Comparison of ENCODE assay signal across 9 cellular contexts in the genomic region with DNA sequence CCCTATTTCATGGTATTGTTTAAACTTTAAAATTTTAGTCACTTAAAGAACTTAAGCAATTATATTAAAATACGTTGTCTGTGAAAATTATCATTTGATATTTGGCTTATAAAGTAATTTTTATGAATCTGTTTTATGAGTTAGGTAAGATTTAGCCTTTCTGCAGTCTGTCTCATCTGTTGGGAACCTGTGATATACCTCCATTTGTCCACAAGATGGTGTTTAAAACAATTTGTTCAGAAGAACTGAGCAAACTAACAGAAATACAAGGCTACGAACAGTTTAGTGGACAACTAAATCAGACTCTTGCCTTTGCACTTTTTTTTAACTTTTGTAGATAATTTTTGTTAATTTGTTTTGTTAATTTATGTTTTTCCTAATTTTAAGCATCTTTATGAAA.
DNase-seq lines count a peak whose midpoint lies in the region; ATAC-seq and TF ChIP-seq lines count a peak whose summit lies in the region.
"Had no signal": no experiment of that assay in that cellular context is flagged by ENCODE, and none has a peak within 500 bp of the region (broad histone marks: within the 10 kb centered on the region; RNA-seq: fewer than 3 reads in every experiment).

No MANE protein-coding gene starts in this region.

- H3K4me1 ChIP-seq in Loucy (ENCODE audit: insufficient read depth, low read length, poor library complexity, severe bottlenecking) (no peaks in the 10 kb centered on the region), gastroesophageal sphincter (no peaks in the 10 kb centered on the region)

- H3K4me1 Mint-ChIP-seq in progenitor cell of endocrine pancreas (ENCODE audit: low read depth) = peaks cover 3% of the 10 kb centered on the region

- H3K9me2 ChIP-seq in Loucy (replicated peaks; ENCODE audit: low read depth, low read length) = no peaks in the 10 kb centered on the region

- TF ChIP-seq CTCF in Loucy (conservative IDR thresholded peaks at IDR 0.05; ENCODE audit: low read length) (peak; percentile 58), cardiac fibroblast (IDR thresholded peaks at IDR 0.05; ENCODE audit: low read depth, low read length) (peak; percentile 21), progenitor cell of endocrine pancreas (IDR thresholded peaks at IDR 0.05; ENCODE audit: unreplicated experiment) (peak; percentile 60), gastroesophageal sphincter (IDR thresholded peaks at IDR 0.05) (peak in 1 of 4 experiments; percentile 7)

- H2AFZ ChIP-seq in Loucy (ENCODE audit: low read length) = no peak overlapping the region

- H3K27ac Mint-ChIP-seq in progenitor cell of endocrine pancreas = no peak overlapping the region
- H3K27ac Mint-ChIP-seq: activated T-helper 1 cell treated with anti-CD3 and anti-CD28 coated beads, Interleukin-12 subunit alpha, Interleukin-12 subunit beta, Interleukin-2, Interleukin-4 antibody, amounts not matched to agents 30 ng/mL and 10 ng/mL and 1 ng/mL, durations not matched to agents 14 hours and 24 hours and 36 hours had no signal

- no peak for ATAC-seq in gastroesophageal sphincter

- H3K4me2 ChIP-seq in Loucy (ENCODE audit: low read depth, low read length, poor library complexity, severe bottlenecking) = no peak overlapping the region

- no peaks in the 10 kb centered on the region for H3F3A ChIP-seq in Loucy (ENCODE audit: low read depth)

- H3K36me3 Mint-ChIP-seq in progenitor cell of endocrine pancreas (ENCODE audit: insufficient read depth) = no peaks in the 10 kb centered on the region

- H3K36me3 ChIP-seq in Loucy (ENCODE audit: insufficient read depth, low read length) (no peaks in the 10 kb centered on the region), gastroesophageal sphincter (no peaks in the 10 kb centered on the region)

- H3K9me3 ChIP-seq in Loucy (ENCODE audit: insufficient read depth, low read depth, low read length) = no peaks in the 10 kb centered on the region
- H3K9me3 ChIP-seq in gastroesophageal sphincter = no peaks in the 10 kb centered on the region

- H4K20me1 ChIP-seq in Loucy (ENCODE audit: insufficient read depth, low read length, poor library complexity, severe bottlenecking) = no peaks in the 10 kb centered on the region

- DNase-seq in NCI-H2171 treated with DMSO at 0.1 percent for 48 hours (lab: John Stamatoyannopoulos, UW) = peak; percentile 12
- DNase-seq in NCI-H2171 (lab: John Stamatoyannopoulos, UW) = no peak
- DNase-seq in cardiac fibroblast (ENCODE audit: low read depth in 2 of 2) = peak in 1 of 2 donors; percentile 28
- DNase-seq in progenitor cell of endocrine pancreas (ENCODE audit: low spot score, unreplicated experiment) = no peak
- no peak for DNase-seq in GM03348 (ENCODE audit: low spot score)
- no peak for DNase-seq in GDM1 (lab: John Stamatoyannopoulos, UW)

- H3K4me3 Mint-ChIP-seq in progenitor cell of endocrine pancreas (ENCODE audit: low read depth) = no peak overlapping the region
- H3K4me3 Mint-ChIP-seq: activated T-helper 1 cell treated with anti-CD3 and anti-CD28 coated beads, Interleukin-12 subunit alpha, Interleukin-12 subunit beta, Interleukin-2, Interleukin-4 antibody, amounts not matched to agents 30 ng/mL and 10 ng/mL and 1 ng/mL, durations not matched to agents 14 hours and 24 hours and 36 hours had no signal

- WGBS in gastroesophageal sphincter (ENCODE audit: low coverage in 1 of 2), 2 donors = 59 to 60% methylated on average over 2 of the region's 2 CpGs

- no peak overlapping the region for H3K9ac ChIP-seq in Loucy (ENCODE audit: low read depth, low read length, poor library complexity, severe bottlenecking)

- H3K4me3 ChIP-seq in Loucy (ENCODE audit: low read length, poor library complexity, severe bottlenecking) = no peak overlapping the region
- no peak overlapping the region for H3K4me3 ChIP-seq in cardiac fibroblast (replicated peaks in 1 of 2; ENCODE audit: low read depth in 2 of 2, low read length in 2 of 2)
- H3K4me3 ChIP-seq in gastroesophageal sphincter = no peak overlapping the region

- H3K9me3 Mint-ChIP-seq in progenitor cell of endocrine pancreas (ENCODE audit: low read depth) = no peaks in the 10 kb centered on the region
- H3K9me3 Mint-ChIP-seq: activated T-helper 1 cell treated with anti-CD3 and anti-CD28 coated beads, Interleukin-12 subunit alpha, Interleukin-12 subunit beta, Interleukin-2, Interleukin-4 antibody, amounts not matched to agents 30 ng/mL and 10 ng/mL and 1 ng/mL, durations not matched to agents 14 hours and 24 hours and 36 hours had no signal

- peaks cover 29% of the 10 kb centered on the region for H3K27me3 Mint-ChIP-seq in progenitor cell of endocrine pancreas

- no peak overlapping the region for H3K27ac ChIP-seq in gastroesophageal sphincter

- TF ChIP-seq EP300 in gastroesophageal sphincter (IDR thresholded peaks at IDR 0.05) = no peak

- H3K79me2 ChIP-seq in Loucy (ENCODE audit: insufficient read depth, low read length) = no peaks in the 10 kb centered on the region

- no peaks in the 10 kb centered on the region for H3K27me3 ChIP-seq in Loucy (ENCODE audit: insufficient read depth, low read length, poor library complexity, severe bottlenecking)
- H3K27me3 ChIP-seq in gastroesophageal sphincter = no peaks in the 10 kb centered on the region

- no peak for TF ChIP-seq POLR2A in gastroesophageal sphincter (IDR thresholded peaks at IDR 0.05)
